ENCODE assay signal across 26 cellular contexts in the genomic region with DNA sequence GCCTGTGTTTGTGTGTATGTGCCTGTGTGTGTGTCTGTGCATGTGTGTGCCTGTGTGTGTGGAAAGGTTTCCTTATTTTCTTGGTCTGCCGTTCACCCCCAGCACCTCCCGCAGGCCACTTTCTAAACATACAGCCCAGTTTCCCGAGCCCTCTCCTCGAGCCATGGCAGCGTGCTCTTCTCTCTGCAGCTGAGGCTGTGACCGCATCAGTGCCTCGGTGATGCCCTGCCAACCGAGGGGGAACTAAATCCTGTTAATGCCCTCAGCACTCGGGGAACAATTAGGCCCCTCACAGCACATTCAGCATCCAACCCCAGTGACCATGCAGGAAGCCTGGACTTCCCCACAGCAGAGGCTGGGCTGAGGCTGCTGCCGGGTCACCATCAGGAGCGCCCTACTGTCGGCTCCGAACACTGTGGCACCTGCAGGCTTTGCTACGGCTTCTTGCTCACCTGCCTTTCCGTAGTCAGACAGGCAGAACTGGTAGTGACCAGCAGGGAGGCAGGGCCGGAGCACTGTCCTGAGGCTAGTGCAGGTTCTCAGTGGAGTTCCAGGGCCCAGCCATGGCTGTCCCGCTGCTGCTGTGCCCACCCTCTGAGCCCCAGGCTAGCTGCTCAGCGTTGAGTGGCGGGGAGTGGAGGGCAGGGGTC. TPM values are rescaled to one million over a fixed set of nuclear protein-coding genes. Genes with fewer than 3 reads are reported as not detected.
DNase-seq lines count a peak whose midpoint lies in the region; ATAC-seq, FAIRE-seq and TF ChIP-seq lines count a peak whose summit lies in the region.
"Had no signal": no experiment of that assay in that cellular context is flagged by ENCODE, and none has a peak within 500 bp of the region (broad histone marks: within the 10 kb centered on the region; RNA-seq: fewer than 3 reads in every experiment).

No MANE protein-coding gene starts in this region.

- H3K27ac Mint-ChIP-seq in type B pancreatic cell (peak overlapping the region; percentile 72), immature natural killer cell (no peak overlapping the region)
- no peak overlapping the region for H3K27ac Mint-ChIP-seq in activated T-cell treated with anti-CD3 and anti-CD28 coated beads, Interleukin-2, amount 50 U/mL, for 24 hours
- H3K27ac Mint-ChIP-seq: activated CD8-positive, alpha-beta memory T cell treated with anti-CD3 and anti-CD28 coated beads, Interleukin-2, amount 10 ng/mL, durations not matched to agents 7 days and 5 days; activated naive CD4-positive, alpha-beta T cell treated with anti-CD3 and anti-CD28 coated beads, Interleukin-2, amount 10 ng/mL, durations not matched to agents 7 days and 5 days; B cell had no signal

- no peak overlapping the region for H3K9ac ChIP-seq in GM12878 (ENCODE audit: control insufficient read depth, insufficient read depth, low read length)
- H3K9ac ChIP-seq: parathyroid adenoma had no signal

- no peak overlapping the region for H3K4me3 Mint-ChIP-seq in type B pancreatic cell
- no peak overlapping the region for H3K4me3 Mint-ChIP-seq in activated T-cell treated with anti-CD3 and anti-CD28 coated beads, Interleukin-2, amount 50 U/mL, for 24 hours
- no peak overlapping the region for H3K4me3 Mint-ChIP-seq in immature natural killer cell
- H3K4me3 Mint-ChIP-seq: activated CD8-positive, alpha-beta memory T cell treated with anti-CD3 and anti-CD28 coated beads, Interleukin-2, amount 10 ng/mL, durations not matched to agents 7 days and 5 days; activated naive CD4-positive, alpha-beta T cell treated with anti-CD3 and anti-CD28 coated beads, Interleukin-2, amount 10 ng/mL, durations not matched to agents 7 days and 5 days; B cell; naive B cell had no signal

- H3K4me2 ChIP-seq in GM12878 (ENCODE audit: control insufficient read depth, insufficient read depth): peak overlapping the region; percentile 63

- FAIRE-seq in GM12878 (lab: Jason Lieb, UNC): no peak
- FAIRE-seq: A204.1, RCC 7860 had no signal

- intact Hi-C loops in left ventricle myocardium inferior (cut with micrococcal nuclease): no loop called here
- intact Hi-C loops in cardiac septum (cut with DNase I): no loop called here
- intact Hi-C loops in GM12878 (cut with micrococcal nuclease; ENCODE audit: unreplicated experiment): no loop called here

- BruUV-seq in GM12878 (replicated peaks; lab: Mats Ljungman, UMichigan): no TSS peak

- TF ChIP-seq EP300 in GM12878 (IDR thresholded peaks at IDR 0.05; ENCODE audit: borderline replicate concordance in 1 of 2, control insufficient read depth in 1 of 2, low read depth in 2 of 2, low read length in 2 of 2): no peak

- TF ChIP-seq CTCF in left ventricle myocardium inferior (IDR thresholded peaks at IDR 0.05; ENCODE audit: borderline replicate concordance) (no peak), GM12878 (IDR thresholded peaks at IDR 0.05 in 2 of 3, conservative IDR thresholded peaks at IDR 0.05 in 1 of 3; ENCODE audit: control insufficient read depth in 2 of 3, extremely low read depth in 1 of 3, insufficient read depth in 1 of 3, low read depth in 3 of 3, low read length in 3 of 3) (no peak), type B pancreatic cell (conservative IDR thresholded peaks at IDR 0.05) (no peak)

- H3K36me3 ChIP-seq in left ventricle myocardium inferior (no peaks in the 10 kb centered on the region), GM12878 (ENCODE audit: control insufficient read depth in 2 of 2, insufficient read depth in 2 of 2, low read length in 1 of 2) (peaks cover 8 to 9% of the 10 kb centered on the region in 2 experiments; a peak in 3 of 4 replicates)
- H3K36me3 ChIP-seq: upper lobe of left lung had no signal

- RAD21 ChIA-PET in GM12878 (lab: Charles Lee; ENCODE audit: unreplicated experiment): no interaction called here

- ATAC-seq in GM12878: no peak
- ATAC-seq: activated CD8-positive, alpha-beta memory T cell treated with anti-CD3 and anti-CD28 coated beads, Interleukin-2, amount 10 ng/mL, durations not matched to agents 7 days and 5 days; HCT116 had no signal

- H3K9me3 Mint-ChIP-seq in type B pancreatic cell: no peaks in the 10 kb centered on the region
- H3K9me3 Mint-ChIP-seq in activated T-cell treated with anti-CD3 and anti-CD28 coated beads, Interleukin-2, amount 50 U/mL, for 24 hours: no peaks in the 10 kb centered on the region
- no peaks in the 10 kb centered on the region for H3K9me3 Mint-ChIP-seq in immature natural killer cell
- H3K9me3 Mint-ChIP-seq: activated naive CD4-positive, alpha-beta T cell treated with anti-CD3 and anti-CD28 coated beads, Interleukin-2, amount 10 ng/mL, durations not matched to agents 7 days and 5 days had no signal

- H3K27ac ChIP-seq in left ventricle myocardium inferior (replicated peaks) (peak overlapping the region; percentile 91), GM12878 (ENCODE audit: control insufficient read depth, insufficient read depth) (no peak overlapping the region; the same call in 1 of the 2 replicates)
- H3K27ac ChIP-seq: parathyroid adenoma had no signal

- peaks cover 67% of the 10 kb centered on the region for H3K79me2 ChIP-seq in GM12878 (ENCODE audit: control insufficient read depth, insufficient read depth, low read length)
- H3K79me2 ChIP-seq: parathyroid adenoma had no signal

- SMC1A ChIA-PET in GM12878 (lab: Charles Lee; ENCODE audit: uncharacterized antibody, unreplicated experiment): interaction anchor here (1.3 to 1.4 kb wide), 2 partner anchors 10 to 17 kb away, joined by 3 read pairs; no protein-coding TSS in a partner anchor

- WGBS in GM12878 (ENCODE audit: insufficient coverage, insufficient replicate concordance, low lambda C conversion rate, missing lambda C conversion rate): 37% methylated on average over 19 of the region's 19 CpGs

- no peak for TF ChIP-seq RAD21 in GM12878 (IDR thresholded peaks at IDR 0.05; ENCODE audit: insufficient read depth, low read depth, low read length)

- POLR2A ChIA-PET in GM12878 (lab: Charles Lee): interaction anchor here (0.7 kb wide), 1 partner anchor 9 kb away, joined by 7 read pairs; no protein-coding TSS in a partner anchor

- peaks cover 35% of the 10 kb centered on the region for H3K4me1 Mint-ChIP-seq in type B pancreatic cell (ENCODE audit: unreplicated experiment)
- H3K4me1 Mint-ChIP-seq in activated T-cell treated with anti-CD3 and anti-CD28 coated beads, Interleukin-2, amount 50 U/mL, for 24 hours (ENCODE audit: low read depth): peaks cover 19% of the 10 kb centered on the region
- peaks cover 25 to 27% of the 10 kb centered on the region in 2 donors for H3K4me1 Mint-ChIP-seq in immature natural killer cell
- H3K4me1 Mint-ChIP-seq: activated naive CD4-positive, alpha-beta T cell treated with anti-CD3 and anti-CD28 coated beads, Interleukin-2, amount 10 ng/mL, durations not matched to agents 7 days and 5 days had no signal

- H3K36me3 Mint-ChIP-seq in type B pancreatic cell (peaks cover 11% of the 10 kb centered on the region), immature natural killer cell (peaks cover 0 to 3% (median 0%) of the 10 kb centered on the region in 3 donors)
- H3K36me3 Mint-ChIP-seq in activated T-cell treated with anti-CD3 and anti-CD28 coated beads, Interleukin-2, amount 50 U/mL, for 24 hours (ENCODE audit: low read depth): peaks cover 2% of the 10 kb centered on the region
- H3K36me3 Mint-ChIP-seq: activated naive CD4-positive, alpha-beta T cell treated with anti-CD3 and anti-CD28 coated beads, Interleukin-2, amount 10 ng/mL, durations not matched to agents 7 days and 5 days had no signal

- CTCF ChIA-PET in GM12878 (lab: Yijun Ruan, JAX): interaction anchor here (1.1 kb wide), 1 partner anchor 9 kb away, joined by 5 read pairs; no protein-coding TSS in a partner anchor

- in situ Hi-C loops in GM12878 (cut with MboI): loop anchor here (10.0 kb wide), 1 partner anchor 266 kb away; no protein-coding TSS in a partner anchor

- no peaks in the 10 kb centered on the region for H3K27me3 ChIP-seq in left ventricle myocardium inferior (ENCODE audit: low read depth)
- H3K27me3 ChIP-seq in GM12878 (replicated peaks in 1 of 2; ENCODE audit: control insufficient read depth in 2 of 2, insufficient read depth in 2 of 2, low read length in 1 of 2): no peaks in the 10 kb centered on the region
- H3K27me3 ChIP-seq: upper lobe of left lung had no signal

- no peak overlapping the region for H2AFZ ChIP-seq in GM12878 (ENCODE audit: control insufficient read depth, low read depth, low read length)
- H2AFZ ChIP-seq: parathyroid adenoma had no signal

- DNase-seq in left ventricle myocardium inferior (no peak), cardiac septum (ENCODE audit: low spot score) (no peak), GM12878 (ENCODE audit: low read depth, low spot score) (no peak), mesenteric fat pad (ENCODE audit: low spot score) (peak; percentile 88), type B pancreatic cell (ENCODE audit: extremely low spot score, unreplicated experiment) (no peak), amygdala (lab: John Stamatoyannopoulos, UW) (no peak), immature natural killer cell (no peak)
- no peak for DNase-seq in activated T-cell treated with anti-CD3 and anti-CD28 coated beads, Interleukin-2, amount 50 U/mL, for 24 hours
- DNase-seq: activated CD4-positive, alpha-beta T cell treated with anti-CD3 and anti-CD28 coated beads, Interleukin-2, amount 50 U/mL, for 1 hour; activated CD8-positive, alpha-beta memory T cell treated with anti-CD3 and anti-CD28 coated beads, Interleukin-2, amount 10 ng/mL, durations not matched to agents 7 days and 5 days; activated naive CD4-positive, alpha-beta T cell treated with anti-CD3 and anti-CD28 coated beads, Interleukin-2, amount 10 ng/mL, durations not matched to agents 7 days and 5 days; amniotic stem cell; DMS53; GF-D8; mesenchymal stem cell; naive B cell; NCI-H1092; NCI-H187 treated with DMSO at 0.1 percent for 48 hours; NCI-H526 treated with DMSO at 0.1 percent for 48 hours; T-helper 2 cell; upper lobe of left lung had no signal

- H3K9me3 ChIP-seq in left ventricle myocardium inferior (replicated peaks): no peaks in the 10 kb centered on the region
- no peaks in the 10 kb centered on the region for H3K9me3 ChIP-seq in GM12878 (replicated peaks; ENCODE audit: control insufficient read depth, insufficient read depth, low read length)
- H3K9me3 ChIP-seq: upper lobe of left lung had no signal

- peaks cover 80% of the 10 kb centered on the region for H3K4me1 ChIP-seq in left ventricle myocardium inferior
- peaks cover 30% of the 10 kb centered on the region for H3K4me1 ChIP-seq in GM12878 (ENCODE audit: control insufficient read depth, insufficient read depth, low read length)
- H3K4me1 ChIP-seq: parathyroid adenoma had no signal

- no peak for TF ChIP-seq POLR2A in GM12878 (IDR thresholded peaks at IDR 0.05; ENCODE audit: low read depth, low read length)

- peaks cover 3% of the 10 kb centered on the region; the same call in 1 of the 2 replicates for H4K20me1 ChIP-seq in GM12878 (ENCODE audit: control insufficient read depth, insufficient read depth)

- H3K4me3 ChIP-seq in left ventricle myocardium inferior (no peak overlapping the region), GM12878 (no peak overlapping the region; the same call in 1 of the 2 replicates)
- H3K4me3 ChIP-seq: upper lobe of left lung had no signal

- H3K27me3 Mint-ChIP-seq in type B pancreatic cell (no peaks in the 10 kb centered on the region), immature natural killer cell (ENCODE audit: low read depth in 3 of 3) (peaks cover 2 to 7% (median 6%) of the 10 kb centered on the region in 3 donors)
- no peaks in the 10 kb centered on the region for H3K27me3 Mint-ChIP-seq in activated T-cell treated with anti-CD3 and anti-CD28 coated beads, Interleukin-2, amount 50 U/mL, for 24 hours
- H3K27me3 Mint-ChIP-seq: activated naive CD4-positive, alpha-beta T cell treated with anti-CD3 and anti-CD28 coated beads, Interleukin-2, amount 10 ng/mL, durations not matched to agents 7 days and 5 days had no signal

RNA-seq across cellular contexts. Expression of a gene that starts 8.1 kb away (rescaled TPM):
- 36.7 TPM for total RNA-seq in left ventricle myocardium inferior
- total RNA-seq in cardiac septum: 44.6 TPM
- total RNA-seq in GM12878 (2013; cell fraction: nucleolus; rRNA removed): 79.5 and 87.9 TPM in 2 replicates
- 9.4 and 14.7 TPM in 2 replicates for total RNA-seq in GM12878 (2014; rRNA removed)
- 13.1 and 14.1 TPM in 2 replicates for total RNA-seq in GM12878 (2014; rRNA removed; fragmentation: Illumina TruSeq; extraction: Trizol)
- total RNA-seq in GM12878 (2021): 14.3 and 14.9 TPM in 2 replicates
- polyA plus RNA-seq in GM12878 (2011; ENCODE audit: low read depth): 9.2 TPM
- polyA plus RNA-seq in GM12878 (2011; rRNA removed): 14.9 and 19.3 TPM in 2 replicates
- 10.5 and 19.3 TPM in 2 replicates for polyA plus RNA-seq in GM12878 (2011; cell fraction: cytosol; rRNA removed)
- polyA plus RNA-seq in GM12878 (2011; cell fraction: nucleus; rRNA removed): 28.2 and 30.6 TPM in 2 replicates
- 11.0 and 19.5 TPM in 2 replicates for polyA plus RNA-seq in GM12878 (2012)
- 20.8 and 27.4 TPM in 2 replicates for polyA plus RNA-seq in GM12878 (2014; fragmentation: Illumina TruSeq; extraction: Trizol)
- polyA plus RNA-seq in GM12878 (2014; fragmentation: Nextera tagmentation; extraction: Ambion mirVana): 1 to 10 TPM; 5.4 to 6.4 TPM
- 12.1 and 12.6 TPM in 2 replicates for polyA plus RNA-seq in GM12878 (2014; rRNA removed)
- 10 to 100 TPM in 1 of 2 experiments, 1 to 10 TPM in 1; 9.0 to 12.9 TPM for polyA plus RNA-seq in GM12878 (2016; fragmentation: Nextera tagmentation; extraction: Ambion mirVana)
- 18.3 and 18.7 TPM in 2 replicates for polyA minus RNA-seq in GM12878 (2011; rRNA and poly(A)+ RNA removed)
- 6.0 and 8.0 TPM in 2 replicates for polyA minus RNA-seq in GM12878 (2011; cell fraction: cytosol; rRNA and poly(A)+ RNA removed)
- polyA minus RNA-seq in GM12878 (2011; cell fraction: nucleus; rRNA and poly(A)+ RNA removed): 30.0 and 62.4 TPM in 2 replicates
- total RNA-seq in mesenteric fat pad: 32.9 TPM
- total RNA-seq in type B pancreatic cell (ENCODE audit: low replicate concordance): 16.0 and 24.6 TPM in 2 replicates
- polyA plus RNA-seq in immature natural killer cell: 10 to 100 TPM in 1 of 3 donors, 1 to 10 TPM in 2; 3.6 to 10.8 (median 9.1) TPM
